Comparison of ENCODE assay signal across 8 cellular contexts in genomic region chr10:13717936-13718772, GRCh38.
DNase-seq lines count a peak whose midpoint lies in the region; ATAC-seq and TF ChIP-seq lines count a peak whose summit lies in the region.

No MANE protein-coding gene starts in this region.

- no peaks in the 10 kb centered on the region for H3K27me3 ChIP-seq in SK-N-SH (ENCODE audit: insufficient read depth)
- no peaks in the 10 kb centered on the region for H3K27me3 ChIP-seq in right atrium auricular region
- no peaks in the 10 kb centered on the region for H3K27me3 ChIP-seq in gastrocnemius medialis

- no peak for TF ChIP-seq RAD21 in SK-N-SH (IDR thresholded peaks at IDR 0.05; ENCODE audit: low read length)

- H3K9me2 ChIP-seq in SK-N-SH, result no peaks in the 10 kb centered on the region

- intact Hi-C loops in gastrocnemius medialis (cut with DNase I; ENCODE audit: low total_unique reads), result no loop called here

- peak in 1 of 2 experiments; percentile 69; a peak in 1 of 4 replicates for TF ChIP-seq EP300 in SK-N-SH (IDR thresholded peaks at IDR 0.05; ENCODE audit: borderline replicate concordance in 1 of 2, low read depth in 1 of 2, low read length in 1 of 2)

- peak overlapping the region; percentile 44; the same call in 1 of the 2 replicates for H3K4me2 ChIP-seq in SK-N-SH

- no peaks in the 10 kb centered on the region for H4K20me1 ChIP-seq in SK-N-SH (ENCODE audit: insufficient read depth)

- peak overlapping the region; percentile 1; the same call in 1 of the 2 replicates for H3K9ac ChIP-seq in SK-N-SH

- peak; percentile 78 for DNase-seq in DMS53 (lab: John Stamatoyannopoulos, UW)
- DNase-seq in SK-N-SH, result no peak
- peak; percentile 78 for DNase-seq in right atrium auricular region (ENCODE audit: low spot score)
- DNase-seq in gastrocnemius medialis, result peak; percentile 44 to 65

- in situ Hi-C loops in gastrocnemius medialis (cut with MboI; ENCODE audit: low sequenced_read_pairs in 4 of 4), result no loop called here

- H3K4me3 ChIP-seq in SK-N-SH (ENCODE audit: low read depth in 2 of 2, low read length in 1 of 2) (no peak overlapping the region), right atrium auricular region (peak overlapping the region; percentile 17 to 37), gastrocnemius medialis (peak overlapping the region; percentile 33 to 57 (median 44))

- POLR2A ChIA-PET in SK-N-SH (lab: Yijun Ruan, JAX), result interaction anchor here (0.6 kb wide), 1 partner anchor 129 kb away, joined by 3 read pairs; no protein-coding TSS in a partner anchor

- H3K36me3 ChIP-seq in SK-N-SH (replicated peaks in 1 of 2; ENCODE audit: control insufficient read depth in 1 of 2, insufficient read depth in 2 of 2, low read length in 1 of 2), result peaks cover 3 to 15% of the 10 kb centered on the region in 2 experiments
- no peaks in the 10 kb centered on the region for H3K36me3 ChIP-seq in right atrium auricular region
- no peaks in the 10 kb centered on the region for H3K36me3 ChIP-seq in gastrocnemius medialis

- 0 out of 2 replicates have a peak, but pooled peaks cover 3% of the 10 kb centered on the region for H3K79me2 ChIP-seq in SK-N-SH (ENCODE audit: insufficient read depth)

- TF ChIP-seq CTCF in SK-N-SH (IDR thresholded peaks at IDR 0.05), result no peak
- TF ChIP-seq CTCF in right atrium auricular region (IDR thresholded peaks at IDR 0.05), result no peak
- TF ChIP-seq CTCF in gastrocnemius medialis (IDR thresholded peaks at IDR 0.05 in 4 of 5, conservative IDR thresholded peaks at IDR 0.05 in 1 of 5), result no peak

- ATAC-seq in HG03342 (IDR thresholded peaks at IDR 0.05; ENCODE audit: unreplicated experiment), result peak; percentile 38
- peak; percentile 81 to 86 for ATAC-seq in gastrocnemius medialis
- ATAC-seq in HG03135 (IDR thresholded peaks at IDR 0.05; ENCODE audit: unreplicated experiment), result no peak
- no peak for ATAC-seq in GM21526 (IDR thresholded peaks at IDR 0.05; ENCODE audit: low FRiP score, unreplicated experiment)

- TF ChIP-seq POLR2A in gastrocnemius medialis (IDR thresholded peaks at IDR 0.05), result no peak

- CTCF ChIA-PET in SK-N-SH (lab: Yijun Ruan, JAX), result interaction anchor here (0.6 to 1.2 kb wide), 2 partner anchors 58 to 60 kb away, joined by 3 read pairs; no protein-coding TSS in a partner anchor

- peaks cover 59% of the 10 kb centered on the region for H3F3A ChIP-seq in SK-N-SH (replicated peaks; ENCODE audit: insufficient read depth)

- no peak overlapping the region for H2AFZ ChIP-seq in SK-N-SH (ENCODE audit: low read depth)

- 74% methylated on average over 22 of the region's 26 CpGs for WGBS in SK-N-SH (ENCODE audit: low lambda C conversion rate)

- H3K9me3 ChIP-seq in SK-N-SH (no peaks in the 10 kb centered on the region), right atrium auricular region (no peaks in the 10 kb centered on the region), gastrocnemius medialis (no peaks in the 10 kb centered on the region)

- H3K4me1 ChIP-seq in SK-N-SH (ENCODE audit: control insufficient read depth in 1 of 2, insufficient read depth in 2 of 2, low read depth in 1 of 2, low read length in 1 of 2), result peaks cover 10 to 32% of the 10 kb centered on the region in 2 experiments
- H3K4me1 ChIP-seq in right atrium auricular region, result peaks cover 0 to 23% of the 10 kb centered on the region in 2 donors
- peaks cover 14 to 15% of the 10 kb centered on the region in 2 donors for H3K4me1 ChIP-seq in gastrocnemius medialis

- H3K27ac ChIP-seq in SK-N-SH (ENCODE audit: low read depth in 2 of 2, low read length in 1 of 2) (peak overlapping the region; percentile 76 to 96), angular gyrus (ENCODE audit: low read depth, low read length) (peak overlapping the region; percentile 86), right atrium auricular region (peak overlapping the region; percentile 69 to 71), gastrocnemius medialis (peak overlapping the region in 3 of 4 donors; percentile 8 to 45 (median 35))

TF ChIP-seq in SK-N-SH, 30 proteins besides CTCF, POLR2A, EP300 and RAD21:
- TF ChIP-seq RXRA (IDR thresholded peaks at IDR 0.05; ENCODE audit: borderline replicate concordance, low read depth) (peak; percentile 35; the same call in 1 of the 2 replicates), TAF1 (IDR thresholded peaks at IDR 0.05; ENCODE audit: borderline replicate concordance, low read depth, low read length) (peak; percentile 32; the same call in 1 of the 2 replicates), NFIC (IDR thresholded peaks at IDR 0.05; ENCODE audit: borderline replicate concordance) (peak; percentile 89), TEAD4 (IDR thresholded peaks at IDR 0.05; ENCODE audit: borderline replicate concordance, insufficient read depth) (0 out of 2 replicates have a peak, but pooled peaks have one; percentile 19), TCF12 (IDR thresholded peaks at IDR 0.05) (peak; percentile 82), USF1 (IDR thresholded peaks at IDR 0.05; ENCODE audit: borderline replicate concordance, low read depth) (no peak), REST (IDR thresholded peaks at IDR 0.05; ENCODE audit: low read depth, low read length) (no peak), POLR2AphosphoS5 (IDR thresholded peaks at IDR 0.05; ENCODE audit: low read depth, low read length) (peak; percentile 51), PBX3 (IDR thresholded peaks at IDR 0.05) (peak; percentile 72), MAX (IDR thresholded peaks at IDR 0.05; ENCODE audit: low read depth) (peak; percentile 58; the same call in 1 of the 2 replicates), FOSL2 (IDR thresholded peaks at IDR 0.05; ENCODE audit: borderline replicate concordance, low read depth) (peak; percentile 2; the same call in 1 of the 2 replicates), FOXJ3 (CRISPR knock-in tag; IDR thresholded peaks at IDR 0.05) (no peak)
TF ChIP-seq in SK-N-SH: peak in this region for 9.

Comparison
In these comparisons a context has a peak if more than half of its experiments do, and no peak if none do; other contexts are left out.
1. ATAC-seq: peak in HG03342 (single experiment) and gastrocnemius medialis (2 of 2); none in HG03135 (single experiment) and GM21526 (single experiment).
2. H3K27ac ChIP-seq: peak in every context shown above with its lines; median percentile 86 in SK-N-SH; 86 in angular gyrus; 70 in right atrium auricular region; 35 in gastrocnemius medialis.
3. H3K4me3 ChIP-seq: peak in right atrium auricular region (2 of 2) and gastrocnemius medialis (4 of 4); none in SK-N-SH (0 of 2).